ENCODE assay signal across 17 cellular contexts in genomic region chr1:228198977-228199590, GRCh38. TPM values are rescaled to one million over a fixed set of nuclear protein-coding genes. Genes with fewer than 3 reads are reported as not detected.
A peak's percentile ranks its signal among the peaks of the same experiment; 100 is the strongest.
DNase-seq lines count a peak whose midpoint lies in the region; ATAC-seq and TF ChIP-seq lines count a peak whose summit lies in the region.
"Had no signal": no experiment of that assay in that cellular context is flagged by ENCODE, and none has a peak within 500 bp of the region (broad histone marks: within the 10 kb centered on the region; RNA-seq: fewer than 3 reads in every experiment).

No MANE protein-coding gene starts in this region.

- DNase-seq in COLO829 (ENCODE audit: low spot score) (peak; percentile 50), HEK293T (ENCODE audit: extremely low spot score) (no peak), amniotic epithelial cell (ENCODE audit: low read depth) (peak; percentile 20), kidney glomerular epithelial cell (lab: John Stamatoyannopoulos, UW) (peak; percentile 15), coronary artery (ENCODE audit: low spot score) (no peak), mesenteric fat pad (ENCODE audit: low spot score) (no peak)
- DNase-seq: activated CD4-positive, alpha-beta memory T cell treated with anti-CD3 and anti-CD28 coated beads, Interleukin-2, amount 10 ng/mL, durations not matched to agents 7 days and 5 days; activated naive CD8-positive, alpha-beta T cell treated with anti-CD3 and anti-CD28 coated beads, Interleukin-2, amount 10 ng/mL, durations not matched to agents 7 days and 5 days; effector CD4-positive, alpha-beta T cell; MM.1S; NCI-H187 treated with DMSO at 0.1 percent for 48 hours; NCI-H524; Right ventricle myocardium superior; substantia nigra; uterus had no signal

- POLR2A ChIA-PET in HEK293T (lab: Yijun Ruan, JAX) = no interaction called here

- no peak overlapping the region for H3K4me3 ChIP-seq in coronary artery
- H3K4me3 ChIP-seq: cardiac muscle cell, uterus had no signal

- no peak overlapping the region for H3K27ac ChIP-seq in coronary artery
- H3K27ac ChIP-seq: cardiac muscle cell, uterus had no signal

- CTCF ChIA-PET in HEK293T (lab: Yijun Ruan, JAX) = interaction anchor here (0.7 kb wide), 1 partner anchor 278 kb away, joined by 4 read pairs; no protein-coding TSS in a partner anchor

- no peak for TF ChIP-seq CTCF in coronary artery (IDR thresholded peaks at IDR 0.05)

- no peak for ATAC-seq in HG02852 (IDR thresholded peaks at IDR 0.05; ENCODE audit: unreplicated experiment)

TF ChIP-seq in HEK293T, 16 proteins besides CTCF, POLR2A, EP300 and RAD21:
- TF ChIP-seq L3MBTL2 (conservative IDR thresholded peaks at IDR 0.05) = no peak
- no peak for TF ChIP-seq BHLHE40 (IDR thresholded peaks at IDR 0.05; ENCODE audit: borderline replicate concordance)
- TF ChIP-seq LEF1 (IDR thresholded peaks at IDR 0.05; ENCODE audit: borderline replicate concordance) = no peak
- peak; percentile 55; the same call in 1 of the 2 replicates for TF ChIP-seq CTBP1 (IDR thresholded peaks at IDR 0.05; ENCODE audit: borderline replicate concordance)
- no peak for TF ChIP-seq SP1 (IDR thresholded peaks at IDR 0.05)
- no peak for TF ChIP-seq NFRKB (IDR thresholded peaks at IDR 0.05)
- TF ChIP-seq ZNF384 (IDR thresholded peaks at IDR 0.05) = peak; percentile 95
- TF ChIP-seq FOXM1 (IDR thresholded peaks at IDR 0.05; ENCODE audit: borderline replicate concordance) = no peak
- no peak for TF ChIP-seq ELF4 (IDR thresholded peaks at IDR 0.05)

RNA-seq across cellular contexts. Expression of gene OBSCN, which starts 8.8 kb away (rescaled TPM):
- total RNA-seq in mesenteric fat pad = 3.7 TPM

RNA-seq across cellular contexts. Expression of gene IBA57, which starts 33.5 kb away (rescaled TPM):
- total RNA-seq in mesenteric fat pad = 7.5 TPM

RNA-seq across cellular contexts. Expression of gene GJC2, which starts 49.4 kb away (rescaled TPM):
- total RNA-seq in mesenteric fat pad = 2.6 TPM

RNA-seq across cellular contexts. Expression of gene GUK1, which starts 59.0 kb away (rescaled TPM):
- 220 TPM for total RNA-seq in mesenteric fat pad

Comparison
In these comparisons a context has a peak if more than half of its experiments do, and no peak if none do; other contexts are left out.
1. DNase-seq: peak in COLO829 (single experiment), amniotic epithelial cell (single experiment) and kidney glomerular epithelial cell (single experiment); none in HEK293T (single experiment), coronary artery (single experiment) and mesenteric fat pad (single experiment).